Comparison of ENCODE assay signal across 8 cellular contexts in genomic region chr7:38368191-38368605, GRCh38.
DNase-seq lines count a peak whose midpoint lies in the region; ATAC-seq, FAIRE-seq and TF ChIP-seq lines count a peak whose summit lies in the region.

No MANE protein-coding gene starts in this region.

- H3K36me3 ChIP-seq in endothelial cell of umbilical vein (ENCODE audit: control insufficient read depth in 2 of 2, extremely low read depth in 1 of 2, insufficient read depth in 2 of 2, low read length in 2 of 2) (no peaks in the 10 kb centered on the region), thoracic aorta (no peaks in the 10 kb centered on the region)

- H3K4me3 ChIP-seq in AG04449 (ENCODE audit: low read depth, low read length) (no peak overlapping the region), endothelial cell of umbilical vein (replicated peaks in 1 of 3; ENCODE audit: insufficient read depth in 1 of 3, low read depth in 1 of 3, low read length in 3 of 3) (no peak overlapping the region), thoracic aorta (no peak overlapping the region)

- no peak for TF ChIP-seq POLR2A in endothelial cell of umbilical vein (IDR thresholded peaks at IDR 0.05; ENCODE audit: low read depth, low read length)

- H3K27me3 Mint-ChIP-seq in activated CD8-positive, alpha-beta T cell treated with anti-CD3 and anti-CD28 coated beads, Interleukin-2, amount 10 ng/mL, durations not matched to agents 7 days and 5 days (ENCODE audit: low read depth), result no peaks in the 10 kb centered on the region
- no peaks in the 10 kb centered on the region for H3K27me3 Mint-ChIP-seq in natural killer cell treated with Interleukin-12 subunit alpha and Interleukin-12 subunit beta and Interleukin-15 and Interleukin-18, amount 100 ng/mL, for 72 hours

- no peaks in the 10 kb centered on the region for H3K9me3 Mint-ChIP-seq in activated CD8-positive, alpha-beta T cell treated with anti-CD3 and anti-CD28 coated beads, Interleukin-2, amount 10 ng/mL, durations not matched to agents 7 days and 5 days (ENCODE audit: insufficient read depth)
- no peaks in the 10 kb centered on the region for H3K9me3 Mint-ChIP-seq in natural killer cell treated with Interleukin-12 subunit alpha and Interleukin-12 subunit beta and Interleukin-15 and Interleukin-18, amount 100 ng/mL, for 72 hours

- H3K4me1 ChIP-seq in endothelial cell of umbilical vein (ENCODE audit: control insufficient read depth, extremely low read depth, insufficient read depth, low read length), result peaks cover 4% of the 10 kb centered on the region
- no peaks in the 10 kb centered on the region for H3K4me1 ChIP-seq in thoracic aorta (ENCODE audit: control insufficient read depth in 1 of 2, low read depth in 2 of 2)

- no peaks in the 10 kb centered on the region for H3K27me3 ChIP-seq in endothelial cell of umbilical vein (ENCODE audit: control insufficient read depth in 2 of 2, insufficient read depth in 2 of 2, low read length in 2 of 2)
- H3K27me3 ChIP-seq in thoracic aorta (replicated peaks; ENCODE audit: insufficient read depth), result no peaks in the 10 kb centered on the region

- CTCF ChIA-PET in AG04449 (lab: Yijun Ruan, JAX) (interaction anchor here (0.6 to 10.2 kb wide), 23 partner anchors 13 to 467 kb away, joined by 3 to 226 read pairs (median 5); partner anchors contain the start of gene SFRP4), endothelial cell of umbilical vein (lab: Charles Lee) (interaction anchor here (0.5 to 6.2 kb wide), 29 partner anchors 9 to 1166 kb away, joined by 3 to 111 read pairs (median 5); partner anchors contain the start of genes SFRP4, STARD3NL and VPS41)
- CTCF ChIA-PET in activated CD8-positive, alpha-beta T cell treated with anti-CD3 and anti-CD28 coated beads, Interleukin-2, amount 10 ng/mL, durations not matched to agents 7 days and 5 days (lab: Charles Lee), result interaction anchor here (0.6 to 7.4 kb wide), 40 partner anchors 10 to 466 kb away, joined by 3 to 346 read pairs (median 6); partner anchors contain the start of gene STARD3NL

- H2AFZ ChIP-seq in endothelial cell of umbilical vein (ENCODE audit: low read depth, low read length), result peak overlapping the region; percentile 74

- H3K27ac ChIP-seq in endothelial cell of umbilical vein (ENCODE audit: insufficient read depth, low read depth, low read length) (no peak overlapping the region), thoracic aorta (no peak overlapping the region)

- dilution Hi-C loops in endothelial cell of umbilical vein (cut with MboI; ENCODE audit: extremely low pct_ligation_motif_present, low sequenced_read_pairs), result no loop called here

- H3K79me2 ChIP-seq in endothelial cell of umbilical vein (ENCODE audit: control insufficient read depth, insufficient read depth, low read length), result no peaks in the 10 kb centered on the region

- peak overlapping the region; percentile 11 for H3K4me3 Mint-ChIP-seq in activated CD8-positive, alpha-beta T cell treated with anti-CD3 and anti-CD28 coated beads, Interleukin-2, amount 10 ng/mL, durations not matched to agents 7 days and 5 days
- peak overlapping the region; percentile 68 for H3K4me3 Mint-ChIP-seq in natural killer cell treated with Interleukin-12 subunit alpha and Interleukin-12 subunit beta and Interleukin-15 and Interleukin-18, amount 100 ng/mL, for 72 hours

- H4K20me1 ChIP-seq in endothelial cell of umbilical vein (replicated peaks; ENCODE audit: control insufficient read depth, extremely low read depth, insufficient read depth, low read length), result no peaks in the 10 kb centered on the region

- no TSS peak for BruUV-seq in endothelial cell of umbilical vein (replicated peaks; lab: Mats Ljungman, UMichigan)

- peak overlapping the region; percentile 63 for H3K27ac Mint-ChIP-seq in activated CD8-positive, alpha-beta T cell treated with anti-CD3 and anti-CD28 coated beads, Interleukin-2, amount 10 ng/mL, durations not matched to agents 7 days and 5 days
- peak overlapping the region; percentile 83 to 91 for H3K27ac Mint-ChIP-seq in natural killer cell treated with Interleukin-12 subunit alpha and Interleukin-12 subunit beta and Interleukin-15 and Interleukin-18, amount 100 ng/mL, for 72 hours

- no peaks in the 10 kb centered on the region for H3K9me3 ChIP-seq in endothelial cell of umbilical vein (replicated peaks; ENCODE audit: control insufficient read depth, insufficient read depth, low read length)
- H3K9me3 ChIP-seq in thoracic aorta, result no peaks in the 10 kb centered on the region

- H3K36me3 Mint-ChIP-seq in activated CD8-positive, alpha-beta T cell treated with anti-CD3 and anti-CD28 coated beads, Interleukin-2, amount 10 ng/mL, durations not matched to agents 7 days and 5 days (ENCODE audit: low read depth), result peaks cover 39% of the 10 kb centered on the region
- no peaks in the 10 kb centered on the region for H3K36me3 Mint-ChIP-seq in natural killer cell treated with Interleukin-12 subunit alpha and Interleukin-12 subunit beta and Interleukin-15 and Interleukin-18, amount 100 ng/mL, for 72 hours

- peak; percentile 95 for TF ChIP-seq CTCF in AG04449 (IDR thresholded peaks at IDR 0.05; ENCODE audit: insufficient read depth, low read length, missing control alignments)
- peak; percentile 63 to 83 for TF ChIP-seq CTCF in endothelial cell of umbilical vein (IDR thresholded peaks at IDR 0.05; ENCODE audit: extremely low read depth in 1 of 2, insufficient read depth in 1 of 2, low read depth in 1 of 2, low read length in 2 of 2)
- TF ChIP-seq CTCF in thoracic aorta (IDR thresholded peaks at IDR 0.05), result peak; percentile 23

- ATAC-seq in GM18511 (IDR thresholded peaks at IDR 0.05; ENCODE audit: unreplicated experiment), result peak; percentile 47
- peak; percentile 53 for ATAC-seq in HG03139 (IDR thresholded peaks at IDR 0.05; ENCODE audit: unreplicated experiment)
- ATAC-seq in activated CD8-positive, alpha-beta T cell treated with anti-CD3 and anti-CD28 coated beads, Interleukin-2, amount 10 ng/mL, durations not matched to agents 7 days and 5 days, result peak; percentile 67
- ATAC-seq in natural killer cell treated with Interleukin-12 subunit alpha and Interleukin-12 subunit beta and Interleukin-15 and Interleukin-18, amount 100 ng/mL, for 72 hours, result peak; percentile 74 to 82
- ATAC-seq in thoracic aorta (ENCODE audit: insufficient number of reproducible peaks, low FRiP score, low read depth), result no peak

- H3K4me2 ChIP-seq in endothelial cell of umbilical vein (ENCODE audit: insufficient read depth, low read length), result no peak overlapping the region

- H3K9ac ChIP-seq in endothelial cell of umbilical vein (replicated peaks; ENCODE audit: extremely low read depth, insufficient read depth, low read length), result no peak overlapping the region

- H3K9me1 ChIP-seq in endothelial cell of umbilical vein (replicated peaks; ENCODE audit: control insufficient read depth, extremely low read depth, insufficient read depth, low read length), result no peaks in the 10 kb centered on the region

- peaks cover 71% of the 10 kb centered on the region for H3K4me1 Mint-ChIP-seq in activated CD8-positive, alpha-beta T cell treated with anti-CD3 and anti-CD28 coated beads, Interleukin-2, amount 10 ng/mL, durations not matched to agents 7 days and 5 days (ENCODE audit: low read depth)
- peaks cover 57 to 70% of the 10 kb centered on the region in 2 donors for H3K4me1 Mint-ChIP-seq in natural killer cell treated with Interleukin-12 subunit alpha and Interleukin-12 subunit beta and Interleukin-15 and Interleukin-18, amount 100 ng/mL, for 72 hours (ENCODE audit: low read depth in 2 of 2)

- POLR2A ChIA-PET in AG04449 (lab: Yijun Ruan, JAX), result no interaction called here
- POLR2A ChIA-PET in activated CD8-positive, alpha-beta T cell treated with anti-CD3 and anti-CD28 coated beads, Interleukin-2, amount 10 ng/mL, durations not matched to agents 7 days and 5 days (lab: Charles Lee), result interaction anchor here (0.6 kb wide), 1 partner anchor 8 kb away, joined by 5 read pairs; no protein-coding TSS in a partner anchor
- POLR2A ChIA-PET in endothelial cell of umbilical vein (lab: Charles Lee), result no interaction called here

- intact Hi-C loops in endothelial cell of umbilical vein (cut with micrococcal nuclease), result loop anchor here (2.0 kb wide), 1 partner anchor 153 kb away; no protein-coding TSS in a partner anchor

- FAIRE-seq in endothelial cell of umbilical vein (lab: Jason Lieb, UNC), result peak; percentile 63

- DNase-seq in AG04449 (ENCODE audit: low read depth, low spot score), result peak; percentile 9
- peak; percentile 49 for DNase-seq in NOMO-1 treated with DMSO at 0.1 percent for 48 hours (lab: John Stamatoyannopoulos, UW; ENCODE audit: unreplicated experiment)
- DNase-seq in activated CD8-positive, alpha-beta T cell treated with anti-CD3 and anti-CD28 coated beads, Interleukin-2, amount 10 ng/mL, durations not matched to agents 7 days and 5 days, result peak; percentile 83
- peak; percentile 60 for DNase-seq in endothelial cell of umbilical vein (ENCODE audit: low read depth, low spot score)
- peak; percentile 87 for DNase-seq in natural killer cell treated with Interleukin-12 subunit alpha and Interleukin-12 subunit beta and Interleukin-15 and Interleukin-18, amount 100 ng/mL, for 72 hours (ENCODE audit: low spot score)
- DNase-seq in thoracic aorta (ENCODE audit: low spot score), result no peak

TF ChIP-seq in endothelial cell of umbilical vein, 7 proteins besides CTCF, POLR2A, EP300 and RAD21:
- TF ChIP-seq POLR2AphosphoS5 (IDR thresholded peaks at IDR 0.05; ENCODE audit: insufficient read depth, low read depth, low read length) (no peak), MAX (IDR thresholded peaks at IDR 0.05; ENCODE audit: insufficient read depth, insufficient read length) (no peak), GATA2 (IDR thresholded peaks at IDR 0.05; ENCODE audit: insufficient read depth, insufficient read length, low read depth, low read length) (no peak), MYC (IDR thresholded peaks at IDR 0.05; ENCODE audit: low read depth, low read length) (no peak), EZH2 (IDR thresholded peaks at IDR 0.05; ENCODE audit: borderline replicate concordance, low read depth, low read length, severe bottlenecking) (no peak), JUN (IDR thresholded peaks at IDR 0.05; ENCODE audit: borderline replicate concordance, insufficient read depth, insufficient read length, low read depth) (no peak), FOS (IDR thresholded peaks at IDR 0.05; ENCODE audit: borderline replicate concordance, insufficient read depth, low read length) (no peak)

Comparison
In these comparisons a context has a peak if more than half of its experiments do, and no peak if none do; other contexts are left out.
1. CTCF ChIP-seq: peak in every context shown above with its lines; median percentile 95 in AG04449; 73 in endothelial cell of umbilical vein; 23 in thoracic aorta.